In the genomic region with DNA sequence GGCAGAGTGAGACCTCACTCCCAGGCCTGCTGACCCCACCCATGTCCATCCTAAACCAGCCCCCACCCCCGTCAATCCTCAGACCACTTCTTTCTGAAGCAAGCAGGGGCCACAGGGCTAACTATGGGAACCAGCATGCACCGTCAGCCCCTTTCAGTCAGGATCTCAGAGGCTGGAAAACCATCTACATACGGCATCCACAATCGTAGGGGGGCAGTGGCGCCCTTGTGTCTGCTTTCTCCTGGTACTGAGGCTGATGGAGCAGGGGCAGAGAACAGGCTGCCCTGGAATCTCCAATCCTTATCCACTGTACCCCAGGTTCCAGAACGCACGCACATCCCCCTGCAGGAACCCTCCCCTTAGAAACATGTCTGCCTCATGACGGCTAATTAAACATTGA, we compare ENCODE assay signal across 19 cellular contexts. TPM values are rescaled to one million over a fixed set of nuclear protein-coding genes. Genes with fewer than 3 reads are reported as not detected.
DNase-seq lines count a peak whose midpoint lies in the region; ATAC-seq, FAIRE-seq and TF ChIP-seq lines count a peak whose summit lies in the region.
"Had no signal": no experiment of that assay in that cellular context is flagged by ENCODE, and none has a peak within 500 bp of the region (broad histone marks: within the 10 kb centered on the region; RNA-seq: fewer than 3 reads in every experiment).

No MANE protein-coding gene starts in this region.

- no peak overlapping the region for H3K4ac ChIP-seq in trophoblast cell (ENCODE audit: low read depth, low read length)

- H3K9me3 Mint-ChIP-seq in GM23338 (peaks cover 7% of the 10 kb centered on the region), nephron progenitor cell (peaks cover 25% of the 10 kb centered on the region)

- H4K8ac ChIP-seq in trophoblast cell (ENCODE audit: low read depth, low read length): no peak overlapping the region

- H3K27ac Mint-ChIP-seq in GM23338: no peak overlapping the region
- no peak overlapping the region for H3K27ac Mint-ChIP-seq in nephron progenitor cell
- H3K27ac Mint-ChIP-seq: B cell; CD4-positive, alpha-beta memory T cell had no signal

- no peak overlapping the region for H2AK5ac ChIP-seq in trophoblast cell (ENCODE audit: low read length)

- H3K27ac ChIP-seq in GM23338 (ENCODE audit: low read depth) (no peak overlapping the region), colonic mucosa (no peak overlapping the region), trophoblast cell (ENCODE audit: low read depth, low read length) (no peak overlapping the region), uterus (no peak overlapping the region), pancreas (no peak overlapping the region)
- H3K27ac ChIP-seq: C4-2B had no signal

- H3K9ac ChIP-seq in colonic mucosa (ENCODE audit: low read depth in 2 of 2, low read length in 2 of 2) (no peak overlapping the region), trophoblast cell (ENCODE audit: low read length) (no peak overlapping the region)

- no peaks in the 10 kb centered on the region for H3K9me2 ChIP-seq in GM23338 (ENCODE audit: insufficient read depth)

- H3K23ac ChIP-seq in trophoblast cell (ENCODE audit: low read length): peak overlapping the region; percentile 34

- H4K12ac ChIP-seq in trophoblast cell (ENCODE audit: low read depth, low read length): no peak overlapping the region

- H2BK5ac ChIP-seq in trophoblast cell (ENCODE audit: low read depth, low read length, poor library complexity): no peak overlapping the region

- H3K4me1 ChIP-seq in GM23338 (ENCODE audit: insufficient read depth): peaks cover 21% of the 10 kb centered on the region
- no peaks in the 10 kb centered on the region for H3K4me1 ChIP-seq in colonic mucosa
- H3K4me1 ChIP-seq in trophoblast cell (ENCODE audit: control insufficient read depth in 1 of 2, insufficient read depth in 2 of 2, low read length in 2 of 2): peaks cover 12 to 15% of the 10 kb centered on the region in 2 experiments
- H3K4me1 ChIP-seq in uterus: peaks cover 5 to 12% of the 10 kb centered on the region in 2 donors
- no peaks in the 10 kb centered on the region for H3K4me1 ChIP-seq in pancreas
- H3K4me1 ChIP-seq: HAP-1 had no signal

- intact Hi-C loops in colonic mucosa (cut with DNase I) (no loop called here), uterus (cut with DNase I; ENCODE audit: low total_unique reads) (no loop called here), pancreas (cut with DNase I) (no loop called here)

- no peak for FAIRE-seq in pancreas (lab: Jason Lieb, UNC)
- FAIRE-seq: A204.1, D721Med, GM12892, HTR-8/SVneo had no signal

- H3K4me1 Mint-ChIP-seq in GM23338: peaks cover 40% of the 10 kb centered on the region
- peaks cover 21% of the 10 kb centered on the region for H3K4me1 Mint-ChIP-seq in nephron progenitor cell

- no peak overlapping the region for H3K18ac ChIP-seq in trophoblast cell (ENCODE audit: low read length)

- H2AFZ ChIP-seq in GM23338 (no peak overlapping the region), trophoblast cell (ENCODE audit: insufficient read depth, low read length, poor library complexity) (no peak overlapping the region)

- DNase-seq in GM23338 (ENCODE audit: low spot score) (no peak), colonic mucosa (peak; percentile 8), trophoblast cell (no peak), uterus (peak; percentile 7 to 12), retina (no peak), pancreas (no peak), nephron progenitor cell (no peak)
- DNase-seq: CD4-positive, alpha-beta memory T cell; DMS153; DND-41; GDM1; GOT3 had no signal

- H4K91ac ChIP-seq in trophoblast cell (ENCODE audit: low read depth, low read length): no peak overlapping the region

- H3K9me3 ChIP-seq in colonic mucosa: no peaks in the 10 kb centered on the region
- no peaks in the 10 kb centered on the region for H3K9me3 ChIP-seq in trophoblast cell (ENCODE audit: insufficient read depth, low read depth, low read length)
- no peaks in the 10 kb centered on the region for H3K9me3 ChIP-seq in uterus
- no peaks in the 10 kb centered on the region for H3K9me3 ChIP-seq in pancreas
- H3K9me3 ChIP-seq: HAP-1 had no signal

- no peak overlapping the region for H3K4me2 ChIP-seq in GM23338
- no peak overlapping the region for H3K4me2 ChIP-seq in trophoblast cell (ENCODE audit: low read length)

- H3K36me3 ChIP-seq in GM23338 (ENCODE audit: insufficient read depth) (no peaks in the 10 kb centered on the region), colonic mucosa (no peaks in the 10 kb centered on the region), trophoblast cell (ENCODE audit: control insufficient read depth in 1 of 2, insufficient read depth in 2 of 2, low read length in 2 of 2) (no peaks in the 10 kb centered on the region), uterus (no peaks in the 10 kb centered on the region), pancreas (no peaks in the 10 kb centered on the region)
- H3K36me3 ChIP-seq: HAP-1 had no signal

- no peak overlapping the region for H2BK12ac ChIP-seq in trophoblast cell (ENCODE audit: low read length)

- no CpG with 5 or more reads among the region's 8 CpGs for WGBS in trophoblast cell (ENCODE audit: extremely low coverage, insufficient coverage, insufficient read length)
- 94 to 95% methylated on average over 8 of the region's 8 CpGs for WGBS in pancreas, 2 donors

- no peaks in the 10 kb centered on the region for H3F3A ChIP-seq in GM23338 (replicated peaks; ENCODE audit: low read depth)

- no peaks in the 10 kb centered on the region for H3K27me3 ChIP-seq in GM23338 (ENCODE audit: insufficient read depth)
- H3K27me3 ChIP-seq in colonic mucosa: no peaks in the 10 kb centered on the region
- H3K27me3 ChIP-seq in trophoblast cell (ENCODE audit: insufficient read depth, low read length): no peaks in the 10 kb centered on the region
- no peaks in the 10 kb centered on the region for H3K27me3 ChIP-seq in uterus
- H3K27me3 ChIP-seq in pancreas: no peaks in the 10 kb centered on the region

- H3K79me1 ChIP-seq in trophoblast cell (ENCODE audit: low read length): peaks cover 2% of the 10 kb centered on the region

- H3K14ac ChIP-seq in trophoblast cell (ENCODE audit: low read length): no peak overlapping the region

- ATAC-seq in GM23338 (peak; percentile 27; the same call in 2 of the 3 replicates), pancreas (no peak)

- no peak overlapping the region for H3K4me3 ChIP-seq in GM23338
- no peak overlapping the region for H3K4me3 ChIP-seq in colonic mucosa
- no peak overlapping the region for H3K4me3 ChIP-seq in trophoblast cell (ENCODE audit: low read depth, low read length)
- no peak overlapping the region for H3K4me3 ChIP-seq in uterus
- no peak overlapping the region for H3K4me3 ChIP-seq in pancreas
- H3K4me3 ChIP-seq: HAP-1 had no signal

- H3K27me3 Mint-ChIP-seq in GM23338 (ENCODE audit: insufficient read depth, low read depth, poor library complexity) (peaks cover 5% of the 10 kb centered on the region), nephron progenitor cell (ENCODE audit: low read depth, poor library complexity) (peaks cover 2% of the 10 kb centered on the region)
- H3K27me3 Mint-ChIP-seq: B cell; CD4-positive, alpha-beta memory T cell had no signal

- H4K20me1 ChIP-seq in GM23338 (replicated peaks; ENCODE audit: insufficient read depth): 0 out of 2 replicates have a peak, but pooled peaks cover 3% of the 10 kb centered on the region

- H3K36me3 Mint-ChIP-seq in GM23338 (ENCODE audit: low read depth): peaks cover 17% of the 10 kb centered on the region
- H3K36me3 Mint-ChIP-seq in nephron progenitor cell (ENCODE audit: low read depth): peaks cover 16% of the 10 kb centered on the region

- no peak overlapping the region for H3K4me3 Mint-ChIP-seq in GM23338
- no peak overlapping the region for H3K4me3 Mint-ChIP-seq in nephron progenitor cell
- H3K4me3 Mint-ChIP-seq: B cell; CD4-positive, alpha-beta memory T cell had no signal

- TF ChIP-seq POLR2A in uterus (IDR thresholded peaks at IDR 0.05): no peak

- no peak for TF ChIP-seq CTCF in GM23338 (conservative IDR thresholded peaks at IDR 0.05; ENCODE audit: low read depth in 2 of 2)
- no peak for TF ChIP-seq CTCF in colonic mucosa (IDR thresholded peaks at IDR 0.05)
- TF ChIP-seq CTCF in uterus (IDR thresholded peaks at IDR 0.05): no peak
- TF ChIP-seq CTCF in pancreas (IDR thresholded peaks at IDR 0.05): no peak
- TF ChIP-seq CTCF in nephron progenitor cell (IDR thresholded peaks at IDR 0.05): no peak

- H2BK120ac ChIP-seq in trophoblast cell (ENCODE audit: insufficient read depth, low read length, poor library complexity): no peak overlapping the region

- H3K79me2 ChIP-seq in GM23338 (replicated peaks; ENCODE audit: insufficient read depth): peaks cover 59% of the 10 kb centered on the region
- no peaks in the 10 kb centered on the region for H3K79me2 ChIP-seq in trophoblast cell (ENCODE audit: control insufficient read depth, insufficient read depth, low read length, poor library complexity)

TF ChIP-seq in GM23338, 12 proteins besides CTCF, POLR2A, EP300 and RAD21 (continues in another document):
- no peak for TF ChIP-seq ZNF331 (CRISPR knock-in tag; IDR thresholded peaks at IDR 0.05; ENCODE audit: low read depth)
- no peak for TF ChIP-seq ZNF114 (CRISPR knock-in tag; IDR thresholded peaks at IDR 0.05)
- no peak for TF ChIP-seq JUNB (IDR thresholded peaks at IDR 0.05; ENCODE audit: unreplicated experiment)
- TF ChIP-seq, protein P1, sequence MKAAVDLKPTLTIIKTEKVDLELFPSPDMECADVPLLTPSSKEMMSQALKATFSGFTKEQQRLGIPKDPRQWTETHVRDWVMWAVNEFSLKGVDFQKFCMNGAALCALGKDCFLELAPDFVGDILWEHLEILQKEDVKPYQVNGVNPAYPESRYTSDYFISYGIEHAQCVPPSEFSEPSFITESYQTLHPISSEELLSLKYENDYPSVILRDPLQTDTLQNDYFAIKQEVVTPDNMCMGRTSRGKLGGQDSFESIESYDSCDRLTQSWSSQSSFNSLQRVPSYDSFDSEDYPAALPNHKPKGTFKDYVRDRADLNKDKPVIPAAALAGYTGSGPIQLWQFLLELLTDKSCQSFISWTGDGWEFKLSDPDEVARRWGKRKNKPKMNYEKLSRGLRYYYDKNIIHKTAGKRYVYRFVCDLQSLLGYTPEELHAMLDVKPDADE (IDR thresholded peaks at IDR 0.05): no peak

RNA-seq across cellular contexts. Expression of a gene that starts 56.6 kb away (rescaled TPM):
- 28.9 and 34.8 TPM in 2 replicates for total RNA-seq in GM23338 (2014; rRNA removed; shearing (Covaris generic))
- polyA plus RNA-seq in GM23338 (2016; fragmentation: Nextera tagmentation; extraction: Ambion mirVana) (13.5 and 14.7 TPM in 2 replicates), pancreas (1 to 10 TPM; 2.5 to 3.4 TPM)
- total RNA-seq in colonic mucosa (10 to 100 TPM in 1 of 2 donors, 1 to 10 TPM in 1; 8.3 to 10.9 TPM), uterus (10 to 100 TPM; 10.6 to 52.5 (median 23.8) TPM), pancreas (1 to 10 TPM; 1.8 to 5.0 (median 2.5) TPM)
- polyA plus RNA-seq in trophoblast cell (2013): 15.3 and 15.4 TPM in 2 replicates

Comparison
In these comparisons a context has a peak if more than half of its experiments do, and no peak if none do; other contexts are left out.
1. DNase-seq: peak in colonic mucosa (single experiment) and uterus (2 of 2); none in GM23338 (single experiment), trophoblast cell (0 of 2), retina (single experiment), pancreas (0 of 6) and nephron progenitor cell (single experiment).